Comparison of ENCODE assay signal across 19 cellular contexts in the genomic region with DNA sequence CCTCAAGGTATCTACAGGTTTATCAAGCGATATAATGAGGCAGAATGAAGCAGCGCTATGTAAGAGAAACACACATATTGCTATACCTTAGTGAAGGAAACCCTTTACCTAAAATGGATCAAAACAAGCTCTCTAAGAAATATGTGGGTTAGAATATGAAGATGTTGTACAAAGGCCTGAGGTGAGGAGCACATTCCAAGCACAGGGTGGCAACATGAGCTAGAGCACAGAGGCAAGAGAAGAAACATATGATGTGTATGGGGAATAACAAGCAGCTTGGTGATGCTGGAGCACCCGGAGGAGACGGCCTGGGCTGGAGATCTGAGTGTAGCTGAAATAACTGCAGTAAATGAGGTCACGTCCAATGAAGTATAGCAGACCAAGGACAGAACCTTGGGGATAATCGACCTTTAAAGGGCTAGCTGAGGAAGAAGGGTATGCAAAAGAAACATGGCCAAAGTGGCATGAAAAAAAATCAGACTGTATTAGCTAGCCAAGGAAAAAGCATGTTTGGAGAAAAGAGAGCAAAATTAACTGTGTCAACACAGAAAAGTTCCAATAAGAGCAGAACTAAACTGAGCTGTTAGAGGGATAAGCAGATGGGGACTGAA. TPM values are rescaled to one million over a fixed set of nuclear protein-coding genes. Genes with fewer than 3 reads are reported as not detected.
"Had no signal": no experiment of that assay in that cellular context is flagged by ENCODE, and none has a peak within 500 bp of the region (broad histone marks: within the 10 kb centered on the region; RNA-seq: fewer than 3 reads in every experiment).

No MANE protein-coding gene starts in this region.

- DNase-seq: activated CD4-positive, alpha-beta T cell treated with anti-CD3 and anti-CD28 coated beads, Interleukin-2, amount 10 ng/mL, durations not matched to agents 7 days and 5 days; activated CD4-positive, CD25-positive, alpha-beta regulatory T cell; activated CD8-positive, alpha-beta memory T cell treated with anti-CD3 and anti-CD28 coated beads, Interleukin-2, amount 50 U/mL, for 48 hours; activated naive CD4-positive, alpha-beta T cell treated with Interleukin-2 at 50 U/mL for 16 hours; esophagus squamous epithelium; foreskin melanocyte; immature natural killer cell; lower lobe of right lung; midbrain; sigmoid colon; spleen; stimulated activated naive CD8-positive, alpha-beta T cell treated with anti-CD3 and anti-CD28 coated beads, Interleukin-15, amount 100 ng/mL, for 72 hours; upper lobe of left lung had no signal

- H3K9me3 ChIP-seq: esophagus squamous epithelium, lower lobe of right lung, sigmoid colon, spleen, upper lobe of left lung had no signal

- H3K4me3 Mint-ChIP-seq: activated CD4-positive, alpha-beta T cell treated with anti-CD3 and anti-CD28 coated beads, Interleukin-2, amount 10 ng/mL, durations not matched to agents 7 days and 5 days; immature natural killer cell; neural crest cell; stimulated activated naive CD8-positive, alpha-beta T cell treated with anti-CD3 and anti-CD28 coated beads, Interleukin-15, amount 100 ng/mL, for 72 hours had no signal

- H3K27me3 ChIP-seq: esophagus squamous epithelium, sigmoid colon, spleen, upper lobe of left lung had no signal

- H3K4me3 ChIP-seq: coronary artery, esophagus squamous epithelium, lower lobe of right lung, sigmoid colon, spleen, upper lobe of left lung had no signal

- H3K4me1 ChIP-seq: esophagus squamous epithelium, lower lobe of right lung, sigmoid colon, spleen, upper lobe of left lung had no signal

- H3K27me3 Mint-ChIP-seq: activated CD4-positive, alpha-beta T cell treated with anti-CD3 and anti-CD28 coated beads, Interleukin-2, amount 10 ng/mL, durations not matched to agents 7 days and 5 days; stimulated activated naive CD8-positive, alpha-beta T cell treated with anti-CD3 and anti-CD28 coated beads, Interleukin-15, amount 100 ng/mL, for 72 hours had no signal

- H3K9me3 Mint-ChIP-seq: activated CD4-positive, alpha-beta T cell treated with anti-CD3 and anti-CD28 coated beads, Interleukin-2, amount 10 ng/mL, durations not matched to agents 7 days and 5 days; immature natural killer cell; neural crest cell; stimulated activated naive CD8-positive, alpha-beta T cell treated with anti-CD3 and anti-CD28 coated beads, Interleukin-15, amount 100 ng/mL, for 72 hours had no signal

- H3K27ac ChIP-seq: coronary artery, esophagus squamous epithelium, lower lobe of right lung, sigmoid colon, spleen, upper lobe of left lung had no signal

- ATAC-seq: lower lobe of right lung; stimulated activated naive CD8-positive, alpha-beta T cell treated with anti-CD3 and anti-CD28 coated beads, Interleukin-15, amount 100 ng/mL, for 72 hours had no signal

- H3K4me1 Mint-ChIP-seq: activated CD4-positive, alpha-beta T cell treated with anti-CD3 and anti-CD28 coated beads, Interleukin-2, amount 10 ng/mL, durations not matched to agents 7 days and 5 days; immature natural killer cell; neural crest cell; stimulated activated naive CD8-positive, alpha-beta T cell treated with anti-CD3 and anti-CD28 coated beads, Interleukin-15, amount 100 ng/mL, for 72 hours had no signal

- H3K27ac Mint-ChIP-seq: activated CD4-positive, alpha-beta T cell treated with anti-CD3 and anti-CD28 coated beads, Interleukin-2, amount 10 ng/mL, durations not matched to agents 7 days and 5 days; stimulated activated naive CD8-positive, alpha-beta T cell treated with anti-CD3 and anti-CD28 coated beads, Interleukin-15, amount 100 ng/mL, for 72 hours had no signal

RNA-seq across cellular contexts. Expression of gene MARVELD3, which starts 44.0 kb away (rescaled TPM):
- total RNA-seq: activated CD4-positive, alpha-beta T cell treated with anti-CD3 and anti-CD28 coated beads, Interleukin-2, amount 10 ng/mL, durations not matched to agents 7 days and 5 days; cardiac septum; myocyte; neural crest cell; pulmonary artery endothelial cell; sigmoid colon; T-helper 2 cell treated with Interferon-gamma antibody and Interleukin-4, amounts not matched to agents 100 ng/mL and 5 ng/mL, for 36 hours had no signal
- polyA plus RNA-seq: immature natural killer cell had no signal
